10 cellular contexts compared by ENCODE assay signal in the genomic region with DNA sequence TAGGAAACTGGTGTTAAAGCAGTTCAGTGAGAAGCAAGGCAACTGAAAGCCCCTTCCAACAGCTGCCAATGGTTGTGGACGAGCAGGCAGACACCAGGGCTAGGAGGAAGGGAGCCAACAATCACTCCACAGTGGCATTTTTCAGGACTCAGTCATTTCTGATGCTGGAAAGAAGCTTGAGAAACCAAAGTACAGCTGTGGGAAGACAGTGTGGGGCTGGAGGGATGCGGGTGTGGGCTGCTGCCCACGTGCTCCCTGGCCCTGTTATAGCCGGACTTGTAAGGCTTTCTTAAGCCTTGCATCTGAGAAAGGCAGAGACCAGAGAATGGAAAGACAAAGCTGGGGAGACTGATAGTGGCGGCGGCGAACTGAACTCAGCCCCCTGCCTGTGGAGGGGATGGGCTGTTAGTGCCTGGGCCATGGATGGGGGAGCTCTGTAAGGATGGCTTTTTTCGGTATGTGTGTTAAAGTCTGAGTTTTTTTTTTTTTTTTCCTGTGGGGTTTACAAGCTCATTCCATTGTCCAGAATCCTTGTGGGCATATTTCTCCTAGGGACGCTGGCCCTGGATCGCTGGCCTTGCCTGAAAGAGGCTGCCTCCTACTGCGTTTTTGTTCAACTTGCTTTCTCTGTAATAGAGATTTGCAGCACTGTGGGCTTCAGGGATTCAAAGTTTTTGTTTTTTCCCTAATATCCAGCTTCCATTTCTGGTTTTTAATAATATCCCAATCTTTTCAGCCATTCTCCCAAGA.
DNase-seq lines count a peak whose midpoint lies in the region; ATAC-seq and TF ChIP-seq lines count a peak whose summit lies in the region.
"Had no signal": no experiment of that assay in that cellular context is flagged by ENCODE, and none has a peak within 500 bp of the region (broad histone marks: within the 10 kb centered on the region; RNA-seq: fewer than 3 reads in every experiment).

No MANE protein-coding gene starts in this region.

- H3K4me1 Mint-ChIP-seq in WTC11 (peaks cover 19% of the 10 kb centered on the region), glutamatergic neuron (ENCODE audit: low read depth, unreplicated experiment) (peaks cover 47% of the 10 kb centered on the region)

- no peak overlapping the region for H3K4me3 Mint-ChIP-seq in WTC11
- peak overlapping the region; percentile 58 for H3K4me3 Mint-ChIP-seq in glutamatergic neuron (ENCODE audit: unreplicated experiment)

- H3K27me3 Mint-ChIP-seq in WTC11 (ENCODE audit: low read depth) (no peaks in the 10 kb centered on the region; the same call in 1 of the 2 replicates), glutamatergic neuron (ENCODE audit: unreplicated experiment) (peaks cover 14% of the 10 kb centered on the region)

- peak; percentile 36 for DNase-seq in ELR (ENCODE audit: low read depth)
- DNase-seq in WTC11 (ENCODE audit: low spot score), result no peak
- peak; percentile 28 for DNase-seq in glutamatergic neuron
- DNase-seq in pons (ENCODE audit: low spot score), result peak; percentile 74
- DNase-seq in NCI-H146 treated with DMSO at 0.1 percent for 48 hours (lab: John Stamatoyannopoulos, UW; ENCODE audit: unreplicated experiment), result no peak
- no peak for DNase-seq in AML-193 (lab: John Stamatoyannopoulos, UW)
- no peak for DNase-seq in activated effector memory CD4-positive, alpha-beta T cell treated with Interleukin-2 at 50 U/mL for 16 hours
- DNase-seq: activated naive CD4-positive, alpha-beta T cell; OCI-M1 had no signal

- no peaks in the 10 kb centered on the region for H3K9me3 Mint-ChIP-seq in WTC11
- peaks cover 16% of the 10 kb centered on the region for H3K9me3 Mint-ChIP-seq in glutamatergic neuron (ENCODE audit: unreplicated experiment)

- H3K27ac Mint-ChIP-seq in WTC11 (no peak overlapping the region), glutamatergic neuron (ENCODE audit: unreplicated experiment) (peak overlapping the region; percentile 99)

- TF ChIP-seq CTCF in WTC11 (IDR thresholded peaks at IDR 0.05) (no peak), glutamatergic neuron (IDR thresholded peaks at IDR 0.05; ENCODE audit: partially characterized antibody, unreplicated experiment) (no peak)

- ATAC-seq in WTC11 (peak; percentile 68), HG02970 (IDR thresholded peaks at IDR 0.05; ENCODE audit: low FRiP score, unreplicated experiment) (no peak)

- H3K36me3 Mint-ChIP-seq in WTC11, result no peaks in the 10 kb centered on the region
- H3K36me3 Mint-ChIP-seq in glutamatergic neuron (ENCODE audit: unreplicated experiment), result no peaks in the 10 kb centered on the region

- POLR2A ChIA-PET in WTC11 (lab: Charles Lee), result interaction anchor here (0.5 kb wide), 1 partner anchor 645 kb away, joined by 3 read pairs; no protein-coding TSS in a partner anchor

- CTCF ChIA-PET in WTC11 (lab: Charles Lee), result interaction anchor here (0.9 to 3.3 kb wide), 3 partner anchors 9 to 500 kb away, joined by 3 to 26 read pairs (median 3); no protein-coding TSS in a partner anchor

TF ChIP-seq in WTC11, 78 proteins besides CTCF, POLR2A, EP300 and RAD21:
- TF ChIP-seq, protein P1, sequence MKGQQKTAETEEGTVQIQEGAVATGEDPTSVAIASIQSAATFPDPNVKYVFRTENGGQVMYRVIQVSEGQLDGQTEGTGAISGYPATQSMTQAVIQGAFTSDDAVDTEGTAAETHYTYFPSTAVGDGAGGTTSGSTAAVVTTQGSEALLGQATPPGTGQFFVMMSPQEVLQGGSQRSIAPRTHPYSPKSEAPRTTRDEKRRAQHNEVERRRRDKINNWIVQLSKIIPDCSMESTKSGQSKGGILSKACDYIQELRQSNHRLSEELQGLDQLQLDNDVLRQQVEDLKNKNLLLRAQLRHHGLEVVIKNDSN (CRISPR knock-in tag; IDR thresholded peaks at IDR 0.05), result no peak
TF ChIP-seq in WTC11: peak in this region for 0.

Comparison
In these comparisons a context has a peak if more than half of its experiments do, and no peak if none do; other contexts are left out.
1. DNase-seq: peak in ELR (single experiment), glutamatergic neuron (single experiment) and pons (single experiment); none in WTC11 (single experiment), NCI-H146 treated with DMSO at 0.1 percent for 48 hours (single experiment), AML-193 (0 of 2) and activated effector memory CD4-positive, alpha-beta T cell treated with Interleukin-2 at 50 U/mL for 16 hours (single experiment).